In genomic region chr12:47762850-47763440, GRCh38 we compare ENCODE assay signal across 1 cellular context.
TF ChIP-seq lines count a peak whose summit lies in the region.

No MANE protein-coding gene starts in this region.

TF ChIP-seq in Ishikawa, 13 proteins besides CTCF, POLR2A, EP300 and RAD21:
- TF ChIP-seq YY1 (IDR thresholded peaks at IDR 0.05; ENCODE audit: low read depth) (0 out of 2 replicates have a peak, but pooled peaks have one; percentile 39), TCF12 (IDR thresholded peaks at IDR 0.05; ENCODE audit: low read depth) (no peak), CEBPB (IDR thresholded peaks at IDR 0.05) (no peak)
